24 cellular contexts compared by ENCODE assay signal in the genomic region with DNA sequence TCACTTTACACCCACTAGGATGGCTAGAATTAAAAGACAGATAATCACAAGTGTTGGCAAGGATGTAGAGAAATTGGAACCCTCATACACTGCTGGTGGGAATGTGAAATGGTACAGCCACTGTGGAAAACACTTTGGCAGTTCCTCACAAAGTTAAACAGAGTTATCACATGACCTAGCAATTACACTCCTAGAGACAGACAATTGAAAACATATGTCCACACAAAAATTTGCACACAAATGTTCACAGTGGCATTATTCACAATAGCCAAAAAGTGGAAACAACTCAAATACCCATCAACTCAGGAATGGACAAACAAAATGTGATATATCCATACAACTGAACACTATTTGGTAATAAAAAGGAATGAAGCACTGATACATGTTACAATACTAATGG.
"Had no signal": no experiment of that assay in that cellular context is flagged by ENCODE, and none has a peak within 500 bp of the region (broad histone marks: within the 10 kb centered on the region; RNA-seq: fewer than 3 reads in every experiment).

No MANE protein-coding gene starts in this region.

- ATAC-seq: activated CD8-positive, alpha-beta memory T cell treated with anti-CD3 and anti-CD28 coated beads, Interleukin-2, amount 10 ng/mL, durations not matched to agents 7 days and 5 days; activated T-helper 17 cell treated with anti-CD3 and anti-CD28 coated beads, Interleukin-2, amount 50 U/mL, for 72 hours; left lobe of liver; stimulated activated naive CD8-positive, alpha-beta T cell treated with anti-CD3 and anti-CD28 coated beads, Interleukin-15, amount 100 ng/mL, for 72 hours had no signal

- H3K36me3 ChIP-seq: brain microvascular endothelial cell, suprapubic skin, transverse colon, vagina had no signal

- H3K4me3 ChIP-seq: dorsolateral prefrontal cortex, suprapubic skin, transverse colon, vagina had no signal

- FAIRE-seq: keratinocyte had no signal

- DNase-seq: activated CD4-positive, alpha-beta memory T cell treated with anti-CD3 and anti-CD28 coated beads, Interleukin-2, amount 10 ng/mL, durations not matched to agents 7 days and 5 days; activated CD4-positive, alpha-beta T cell treated with anti-CD3 and anti-CD28 coated beads for 48 hours; activated CD4-positive, CD25-positive, alpha-beta regulatory T cell; activated CD8-positive, alpha-beta memory T cell treated with anti-CD3 and anti-CD28 coated beads, Interleukin-2, amount 10 ng/mL, durations not matched to agents 7 days and 5 days; activated naive CD4-positive, alpha-beta T cell; activated naive CD8-positive, alpha-beta T cell treated with anti-CD3 and anti-CD28 coated beads, Interleukin-2, amount 10 ng/mL, durations not matched to agents 7 days and 5 days; anterior cingulate cortex; brain microvascular endothelial cell; central memory CD4-positive, alpha-beta T cell; dorsolateral prefrontal cortex; hypothalamus; mammary epithelial cell; midbrain; nucleus accumbens; posterior cingulate gyrus; stimulated activated CD4-positive, alpha-beta T cell treated with anti-CD3 and anti-CD28 coated beads, Interleukin-2, amount 100 ng/mL, for 24 hours; stimulated activated naive CD8-positive, alpha-beta T cell treated with anti-CD3 and anti-CD28 coated beads, Interleukin-15, amount 100 ng/mL, for 72 hours; T1000; transverse colon had no signal

- H3K27ac ChIP-seq: brain microvascular endothelial cell, dorsolateral prefrontal cortex, suprapubic skin, transverse colon, vagina had no signal

- H3K27me3 ChIP-seq: brain microvascular endothelial cell, suprapubic skin, transverse colon, vagina had no signal

- H3K9me3 ChIP-seq: suprapubic skin, transverse colon, vagina had no signal

- H3K4me1 ChIP-seq: vagina had no signal
